In the genomic region with DNA sequence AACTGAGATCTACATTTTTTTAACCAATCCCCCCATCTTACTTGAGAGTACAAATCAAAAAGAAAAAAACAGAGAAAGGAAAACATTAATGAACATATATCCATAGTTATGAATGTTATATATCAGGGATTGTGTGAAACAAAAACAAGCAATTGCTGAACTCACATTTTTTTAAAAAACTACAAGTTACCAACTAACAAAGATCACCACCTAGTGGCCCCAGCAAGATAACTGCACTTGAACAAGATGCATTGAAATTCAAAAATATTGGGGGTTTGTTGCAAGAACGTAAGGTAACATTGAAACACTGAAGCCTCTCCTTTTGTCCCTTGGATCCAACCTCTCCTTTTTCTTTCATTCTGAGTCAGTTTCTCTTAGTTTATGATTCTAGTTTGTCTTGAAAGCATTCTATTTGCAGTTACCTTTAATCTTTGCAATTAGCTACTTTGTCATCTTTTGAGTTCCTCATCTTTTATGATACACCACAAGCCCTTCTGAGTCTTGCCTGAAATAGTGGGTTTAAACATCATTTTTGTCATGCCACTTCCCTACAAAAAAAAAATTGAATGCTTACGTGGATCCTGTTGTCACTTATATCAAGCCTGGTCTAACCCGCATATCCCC, we compare ENCODE assay signal across 8 cellular contexts.
A peak's percentile ranks its signal among the peaks of the same experiment; 100 is the strongest.
DNase-seq lines count a peak whose midpoint lies in the region; ATAC-seq and TF ChIP-seq lines count a peak whose summit lies in the region.

No MANE protein-coding gene starts in this region.

- H3K4me3 ChIP-seq in LNCaP clone FGC (ENCODE audit: low read depth, low read length): no peak overlapping the region

- TF ChIP-seq CTCF in LNCaP clone FGC (IDR thresholded peaks at IDR 0.05; ENCODE audit: control insufficient read depth, extremely low read depth, insufficient read depth): peak; percentile 72
- TF ChIP-seq CTCF in VCaP (conservative IDR thresholded peaks at IDR 0.05): peak; percentile 87

- ATAC-seq in GM18517 (IDR thresholded peaks at IDR 0.05; ENCODE audit: unreplicated experiment): peak; percentile 61
- ATAC-seq in HG03196 (IDR thresholded peaks at IDR 0.05; ENCODE audit: unreplicated experiment): no peak
- no peak for ATAC-seq in HG03460 (IDR thresholded peaks at IDR 0.05; ENCODE audit: unreplicated experiment)

- no peak overlapping the region for H3K27ac ChIP-seq in VCaP

- DNase-seq in AG20443 (ENCODE audit: low spot score): peak; percentile 53
- peak; percentile 10 for DNase-seq in LNCaP clone FGC (ENCODE audit: low read depth)
- peak; percentile 34 for DNase-seq in inferior parietal cortex (ENCODE audit: extremely low spot score)
- no peak for DNase-seq in NCI-H187 (lab: John Stamatoyannopoulos, UW)

Comparison
In these comparisons a context has a peak if more than half of its experiments do, and no peak if none do; other contexts are left out.
1. DNase-seq: peak in AG20443 (single experiment), LNCaP clone FGC (single experiment) and inferior parietal cortex (single experiment); none in NCI-H187 (0 of 2).